ENCODE assay signal across 21 cellular contexts in genomic region chr11:73226297-73227006, GRCh38. TPM values are rescaled to one million over a fixed set of nuclear protein-coding genes. Genes with fewer than 3 reads are reported as not detected.
DNase-seq lines count a peak whose midpoint lies in the region; ATAC-seq, FAIRE-seq and TF ChIP-seq lines count a peak whose summit lies in the region.
"Had no signal": no experiment of that assay in that cellular context is flagged by ENCODE, and none has a peak within 500 bp of the region (broad histone marks: within the 10 kb centered on the region; RNA-seq: fewer than 3 reads in every experiment).

No MANE protein-coding gene starts in this region.

- no peak for TF ChIP-seq POLR2A in spleen (IDR thresholded peaks at IDR 0.05)
- TF ChIP-seq POLR2A in erythroblast (IDR thresholded peaks at IDR 0.05; ENCODE audit: low read length), result no peak
- no peak for TF ChIP-seq POLR2A in GM12891 (IDR thresholded peaks at IDR 0.05; ENCODE audit: low read depth, low read length)

- H3K4me1 ChIP-seq in lower lobe of right lung, result peaks cover 12% of the 10 kb centered on the region
- peaks cover 0 to 22% (median 2%) of the 10 kb centered on the region in 6 donors for H3K4me1 ChIP-seq in spleen

- H3K9me3 ChIP-seq in lower lobe of right lung (no peaks in the 10 kb centered on the region), spleen (no peaks in the 10 kb centered on the region)
- H3K9me3 ChIP-seq: BLaER1 treated with 17β-estradiol and CSF1 and Interleukin-3, amounts not matched to agents 10 nM and 100 nM had no signal

- TF ChIP-seq CTCF in lower lobe of right lung (IDR thresholded peaks at IDR 0.05) (no peak), spleen (IDR thresholded peaks at IDR 0.05 in 8 of 11, conservative IDR thresholded peaks at IDR 0.05 in 3 of 11) (no peak)

- peak overlapping the region; percentile 5 for H3K27ac Mint-ChIP-seq in activated T-helper 17 cell treated with anti-CD3 and anti-CD28 coated beads, Interleukin-2, amount 50 U/mL, for 72 hours

- H3K27ac ChIP-seq in lower lobe of right lung (no peak overlapping the region), spleen (no peak overlapping the region)
- H3K27ac ChIP-seq: BLaER1 treated with 17β-estradiol and CSF1 and Interleukin-3, amounts not matched to agents 10 nM and 100 nM had no signal

- ATAC-seq in activated T-helper 17 cell treated with anti-CD3 and anti-CD28 coated beads, Interleukin-2, amount 50 U/mL, for 72 hours (replicated peaks), result no peak
- ATAC-seq in lower lobe of right lung, result no peak
- no peak for ATAC-seq in GM21528 (IDR thresholded peaks at IDR 0.05; ENCODE audit: low FRiP score, unreplicated experiment)
- ATAC-seq: Panc1, Right ventricle myocardium inferior had no signal

- intact Hi-C loops in lower lobe of right lung (cut with DNase I) (no loop called here), spleen (cut with DNase I; ENCODE audit: low total_unique reads) (no loop called here)

- H3K27me3 ChIP-seq in H7 (ENCODE audit: control insufficient read depth, insufficient read depth, low read length) (no peaks in the 10 kb centered on the region; the same call in 1 of the 2 replicates), lower lobe of right lung (ENCODE audit: low read depth) (no peaks in the 10 kb centered on the region), spleen (replicated peaks in 1 of 7) (no peaks in the 10 kb centered on the region)
- H3K27me3 ChIP-seq: BLaER1 treated with 17β-estradiol and CSF1 and Interleukin-3, amounts not matched to agents 10 nM and 100 nM had no signal

- DNase-seq in H7 (peak; percentile 8), lower lobe of right lung (peak; percentile 28), spleen (peak; percentile 35), erythroblast (lab: John Stamatoyannopoulos, UW) (no peak), middle frontal gyrus (ENCODE audit: extremely low spot score, low spot score) (no peak), GM12891 (ENCODE audit: insufficient read length, low spot score) (no peak)
- DNase-seq: H9, MM.1S, NCI-H1092, NCI-H1436 treated with DMSO at 0.1 percent for 48 hours, NCI-H2029 treated with DMSO at 0.1 percent for 48 hours, NCI-H2171 treated with DMSO at 0.1 percent for 48 hours, NCI-H446 had no signal

- no peaks in the 10 kb centered on the region for H3K36me3 ChIP-seq in H7 (replicated peaks; ENCODE audit: control insufficient read depth, insufficient read depth, low read length)
- H3K36me3 ChIP-seq in lower lobe of right lung, result no peaks in the 10 kb centered on the region
- H3K36me3 ChIP-seq in spleen, result peaks cover 0 to 29% (median 0%) of the 10 kb centered on the region in 6 donors
- H3K36me3 ChIP-seq: BLaER1 treated with 17β-estradiol and CSF1 and Interleukin-3, amounts not matched to agents 10 nM and 100 nM had no signal

- H3K27me3 Mint-ChIP-seq in activated T-helper 17 cell treated with anti-CD3 and anti-CD28 coated beads, Interleukin-2, amount 50 U/mL, for 72 hours, result no peaks in the 10 kb centered on the region

- WGBS in spleen, 5 donors, result 72 to 91% (median 77%) methylated on average over 8 of the region's 8 CpGs

- H3K4me3 ChIP-seq in H7 (ENCODE audit: insufficient read depth, low read depth, low read length) (no peak overlapping the region), lower lobe of right lung (no peak overlapping the region), spleen (no peak overlapping the region)
- H3K4me3 ChIP-seq: BLaER1 treated with 17β-estradiol and CSF1 and Interleukin-3, amounts not matched to agents 10 nM and 100 nM had no signal

- no peak for FAIRE-seq in GM12891 (lab: Jason Lieb, UNC)
- FAIRE-seq: G401.6 had no signal

- no peaks in the 10 kb centered on the region for H3K4me1 Mint-ChIP-seq in activated T-helper 17 cell treated with anti-CD3 and anti-CD28 coated beads, Interleukin-2, amount 50 U/mL, for 72 hours

- H3K4me3 Mint-ChIP-seq in activated T-helper 17 cell treated with anti-CD3 and anti-CD28 coated beads, Interleukin-2, amount 50 U/mL, for 72 hours, result no peak overlapping the region
- H3K4me3 Mint-ChIP-seq: H9 had no signal

- no peaks in the 10 kb centered on the region for H3K36me3 Mint-ChIP-seq in activated T-helper 17 cell treated with anti-CD3 and anti-CD28 coated beads, Interleukin-2, amount 50 U/mL, for 72 hours (ENCODE audit: low read depth)

- H3K9me3 Mint-ChIP-seq in activated T-helper 17 cell treated with anti-CD3 and anti-CD28 coated beads, Interleukin-2, amount 50 U/mL, for 72 hours, result no peaks in the 10 kb centered on the region
- H3K9me3 Mint-ChIP-seq: H9 had no signal

TF ChIP-seq in GM12891, 5 proteins besides CTCF, POLR2A, EP300 and RAD21:
- TF ChIP-seq POLR2AphosphoS5 (IDR thresholded peaks at IDR 0.05; ENCODE audit: low read depth, low read length), result no peak
- no peak for TF ChIP-seq PAX5 (IDR thresholded peaks at IDR 0.05; ENCODE audit: insufficient read depth, low read length, severe bottlenecking)
- TF ChIP-seq TAF1 (IDR thresholded peaks at IDR 0.05; ENCODE audit: low read depth, low read length), result no peak
- TF ChIP-seq POU2F2 (IDR thresholded peaks at IDR 0.05; ENCODE audit: low read depth, low read length), result no peak
- no peak for TF ChIP-seq SPI1 (IDR thresholded peaks at IDR 0.05; ENCODE audit: low read depth, low read length)

RNA-seq across cellular contexts. Expression of gene P2RY2, which starts 8.4 kb away (rescaled TPM):
- 0.11 and 0.35 TPM in 2 replicates for total RNA-seq in H7 (2014; rRNA removed; shearing (Covaris generic))
- not detected for total RNA-seq in activated T-helper 17 cell treated with anti-CD3 and anti-CD28 coated beads, Interleukin-2, amount 50 U/mL, for 72 hours
- total RNA-seq in lower lobe of right lung (6.5 TPM), spleen (10 to 100 TPM in 5 of 7 donors, 1 to 10 TPM in 2; 8.3 to 17.5 (median 12.0) TPM)
- polyA plus RNA-seq in spleen, result 1 to 10 TPM in 2 of 3 donors, under 1 TPM in 1; 0.99 to 3.3 (median 1.2) TPM
- 0.05 TPM for polyA plus RNA-seq in GM12891 (2012; ENCODE audit: low read depth, missing spikeins)
- total RNA-seq: LHCN-M2 had no signal

RNA-seq across cellular contexts. Expression of gene P2RY6, which starts 45.7 kb away (rescaled TPM):
- 0.66 TPM in 1 of 2 replicates, not detected in the other for total RNA-seq in H7 (2014; rRNA removed; shearing (Covaris generic))
- total RNA-seq in activated T-helper 17 cell treated with anti-CD3 and anti-CD28 coated beads, Interleukin-2, amount 50 U/mL, for 72 hours, result not detected
- total RNA-seq in lower lobe of right lung (3.6 TPM), spleen (100 to 1,000 TPM in 1 of 7 donors, 10 to 100 TPM in 6; 41.1 to 109 (median 63.9) TPM)
- 10 to 100 TPM in 2 of 3 donors, 1 to 10 TPM in 1; 8.2 to 25.2 (median 10.6) TPM for polyA plus RNA-seq in spleen
- 0.23 TPM for polyA plus RNA-seq in GM12891 (2012; ENCODE audit: low read depth, missing spikeins)
- total RNA-seq: H9, SK-MEL-5 had no signal

Comparison
In these comparisons a context has a peak if more than half of its experiments do, and no peak if none do; other contexts are left out.
1. DNase-seq: peak in H7 (single experiment), lower lobe of right lung (single experiment) and spleen (single experiment); none in erythroblast (0 of 2), middle frontal gyrus (single experiment) and GM12891 (single experiment).